17 cellular contexts compared by ENCODE assay signal in genomic region chr5:34496258-34496657, GRCh38.
A peak's percentile ranks its signal among the peaks of the same experiment; 100 is the strongest.
DNase-seq lines count a peak whose midpoint lies in the region; ATAC-seq, FAIRE-seq and TF ChIP-seq lines count a peak whose summit lies in the region.
"Had no signal": no experiment of that assay in that cellular context is flagged by ENCODE, and none has a peak within 500 bp of the region (broad histone marks: within the 10 kb centered on the region; RNA-seq: fewer than 3 reads in every experiment).

No MANE protein-coding gene starts in this region.

- FAIRE-seq in GM12878 (lab: Jason Lieb, UNC): no peak

- no peaks in the 10 kb centered on the region for H4K20me1 ChIP-seq in HCT116 (ENCODE audit: insufficient read depth)
- no peaks in the 10 kb centered on the region for H4K20me1 ChIP-seq in GM12878 (ENCODE audit: control insufficient read depth, insufficient read depth)

- peaks cover 0 to 14% (median 0%) of the 10 kb centered on the region in 3 donors for H3K27me3 Mint-ChIP-seq in immature natural killer cell (ENCODE audit: low read depth in 3 of 3)
- H3K27me3 Mint-ChIP-seq: CD4-positive, alpha-beta T cell had no signal

- H3K4me1 ChIP-seq in HCT116 (ENCODE audit: control insufficient read depth in 1 of 2, insufficient read depth in 2 of 2, low read length in 2 of 2) (peaks cover 0 to 6% of the 10 kb centered on the region in 2 experiments; a peak in 2 of 4 replicates), GM12878 (ENCODE audit: control insufficient read depth, insufficient read depth, low read length) (peaks cover 58% of the 10 kb centered on the region), transverse colon (peaks cover 7 to 43% (median 29%) of the 10 kb centered on the region in 4 donors)

- WGBS in GM12878 (ENCODE audit: insufficient coverage, insufficient replicate concordance, low lambda C conversion rate, missing lambda C conversion rate): 89% methylated on average over 13 of the region's 13 CpGs
- WGBS in transverse colon (ENCODE audit: low coverage in 1 of 2), 2 donors: 82 to 96% methylated on average over 5 to 13 of the region's 13 CpGs

- CTCF ChIA-PET in HCT116 (lab: Charles Lee) (interaction anchor here (2.0 kb wide), 1 partner anchor 10 kb away, joined by 5 read pairs; no protein-coding TSS in a partner anchor), GM12878 (lab: Yijun Ruan, JAX) (interaction anchor here (1.1 to 3.5 kb wide), 2 partner anchors 10 to 20 kb away, joined by 5 to 15 read pairs; no protein-coding TSS in a partner anchor)

- RAD21 ChIA-PET in HCT116 (lab: Charles Lee; ENCODE audit: low non-redundant PET in 1 of 2, low total read pairs in 2 of 2, uncharacterized antibody in 2 of 2, unreplicated experiment in 2 of 2) (no interaction called here), GM12878 (lab: Charles Lee; ENCODE audit: unreplicated experiment) (interaction anchor here (1.0 to 1.6 kb wide), 2 partner anchors 434 to 507 kb away, joined by 3 to 4 read pairs; no protein-coding TSS in a partner anchor)

- H3K4me2 ChIP-seq in HCT116 (ENCODE audit: low read length): no peak overlapping the region
- no peak overlapping the region for H3K4me2 ChIP-seq in GM12878 (ENCODE audit: control insufficient read depth, insufficient read depth)
- H3K4me2 ChIP-seq: PC-9, smooth muscle cell had no signal

- POLR2A ChIA-PET in HCT116 (lab: Charles Lee) (no interaction called here), GM12878 (lab: Charles Lee) (interaction anchor here (0.7 kb wide), 1 partner anchor 131 kb away, joined by 7 read pairs; no protein-coding TSS in a partner anchor)

- SMC1A ChIA-PET in GM12878 (lab: Charles Lee; ENCODE audit: uncharacterized antibody, unreplicated experiment): no interaction called here

- no peaks in the 10 kb centered on the region for H3K9me2 ChIP-seq in HCT116 (ENCODE audit: insufficient read depth)

- TF ChIP-seq RAD21 in HCT116 (IDR thresholded peaks at IDR 0.05; ENCODE audit: low read depth): no peak
- TF ChIP-seq RAD21 in GM12878 (IDR thresholded peaks at IDR 0.05; ENCODE audit: insufficient read depth, low read depth, low read length): no peak

- no peak overlapping the region for H3K4me3 ChIP-seq in HCT116 (replicated peaks in 1 of 2; ENCODE audit: low read depth in 1 of 2, low read length in 2 of 2)
- H3K4me3 ChIP-seq in GM12878: no peak overlapping the region
- H3K4me3 ChIP-seq in transverse colon: no peak overlapping the region
- H3K4me3 ChIP-seq: dorsolateral prefrontal cortex, PC-9, smooth muscle cell had no signal

- H2AFZ ChIP-seq in HCT116 (ENCODE audit: low read depth, low read length, poor library complexity, severe bottlenecking) (no peak overlapping the region), GM12878 (ENCODE audit: control insufficient read depth, low read depth, low read length) (peak overlapping the region; percentile 15; the same call in 1 of the 2 replicates)
- H2AFZ ChIP-seq: PC-9 had no signal

- intact Hi-C loops in HCT116 (cut with micrococcal nuclease): no loop called here
- intact Hi-C loops in GM12878 (cut with micrococcal nuclease; ENCODE audit: unreplicated experiment): no loop called here
- intact Hi-C loops in transverse colon (cut with DNase I; ENCODE audit: low total_unique reads): no loop called here

- H3K9me3 ChIP-seq in HCT116 (ENCODE audit: control insufficient read depth in 1 of 2, insufficient read depth in 1 of 2, low read depth in 1 of 2, low read length in 2 of 2) (no peaks in the 10 kb centered on the region), GM12878 (replicated peaks; ENCODE audit: control insufficient read depth, insufficient read depth, low read length) (no peaks in the 10 kb centered on the region; the same call in 1 of the 3 replicates), transverse colon (no peaks in the 10 kb centered on the region)
- H3K9me3 ChIP-seq: neutrophil had no signal

- TF ChIP-seq EP300 in GM12878 (IDR thresholded peaks at IDR 0.05; ENCODE audit: borderline replicate concordance in 1 of 2, control insufficient read depth in 1 of 2, low read depth in 2 of 2, low read length in 2 of 2) (no peak), transverse colon (IDR thresholded peaks at IDR 0.05; ENCODE audit: low read depth) (no peak)

- H3K36me3 ChIP-seq in HCT116 (ENCODE audit: control insufficient read depth in 1 of 2, insufficient read depth in 2 of 2, low read length in 2 of 2): no peaks in the 10 kb centered on the region
- no peaks in the 10 kb centered on the region for H3K36me3 ChIP-seq in GM12878 (ENCODE audit: control insufficient read depth in 2 of 2, insufficient read depth in 2 of 2, low read length in 1 of 2)
- no peaks in the 10 kb centered on the region for H3K36me3 ChIP-seq in transverse colon
- H3K36me3 ChIP-seq: neutrophil had no signal

- no peak overlapping the region for H3K27ac ChIP-seq in HCT116 (ENCODE audit: low read depth, low read length)
- H3K27ac ChIP-seq in GM12878 (ENCODE audit: control insufficient read depth, insufficient read depth): no peak overlapping the region
- H3K27ac ChIP-seq in transverse colon: peak overlapping the region; percentile 50 to 79 (median 77)
- H3K27ac ChIP-seq: dorsolateral prefrontal cortex, neutrophil, PC-9 had no signal

- BruUV-seq in HCT116 (replicated peaks; lab: Mats Ljungman, UMichigan) (no TSS peak), GM12878 (replicated peaks; lab: Mats Ljungman, UMichigan) (no TSS peak)

- in situ Hi-C loops in GM12878 (cut with MboI) (loop anchor here (25.0 kb wide), 1 partner anchor 416 kb away; the partner anchor contains the start of genes BRIX1 and RAD1), transverse colon (cut with MboI; ENCODE audit: low pct_ligation_motif_present in 1 of 4, low pct_unique_long_range_greater_than_20kb in 1 of 4, low sequenced_read_pairs in 3 of 4) (loop anchor here in 1 of 4 donors (25.0 kb wide), 1 partner anchor 516 kb away; no protein-coding TSS in a partner anchor)

- no peaks in the 10 kb centered on the region for H3K9me3 Mint-ChIP-seq in immature natural killer cell
- H3K9me3 Mint-ChIP-seq: CD4-positive, alpha-beta T cell had no signal

- H3K9ac ChIP-seq in HCT116 (ENCODE audit: low read length) (no peak overlapping the region), GM12878 (ENCODE audit: control insufficient read depth, insufficient read depth, low read length) (no peak overlapping the region; the same call in 1 of the 2 replicates)

- TF ChIP-seq POLR2A in HCT116 (IDR thresholded peaks at IDR 0.05; ENCODE audit: borderline replicate concordance, extremely low read depth, insufficient read depth, insufficient read length) (no peak), GM12878 (IDR thresholded peaks at IDR 0.05; ENCODE audit: low read depth, low read length) (no peak), transverse colon (IDR thresholded peaks at IDR 0.05) (no peak)

- peak overlapping the region; percentile 8 to 94 (median 86) for H3K27ac Mint-ChIP-seq in immature natural killer cell
- H3K27ac Mint-ChIP-seq: activated CD8-positive, alpha-beta T cell treated with anti-CD3 and anti-CD28 coated beads, Interleukin-2, amount 10 ng/mL, durations not matched to agents 7 days and 5 days; CD4-positive, alpha-beta T cell had no signal

- peaks cover 88% of the 10 kb centered on the region in 2 donors for H3K4me1 Mint-ChIP-seq in immature natural killer cell

- ATAC-seq in HCT116 (peak; percentile 57), GM12878 (no peak)
- ATAC-seq: activated CD8-positive, alpha-beta T cell treated with anti-CD3 and anti-CD28 coated beads, Interleukin-2, amount 10 ng/mL, durations not matched to agents 7 days and 5 days; stimulated activated naive CD8-positive, alpha-beta T cell treated with anti-CD3 and anti-CD28 coated beads, Interleukin-15, Interleukin-2, amounts not matched to agents 100 U/mL and 50 U/mL, for 24 hours had no signal

- peak overlapping the region in 3 of 5 donors; percentile 2 to 83 (median 49) for H3K4me3 Mint-ChIP-seq in immature natural killer cell
- H3K4me3 Mint-ChIP-seq: activated CD8-positive, alpha-beta T cell treated with anti-CD3 and anti-CD28 coated beads, Interleukin-2, amount 10 ng/mL, durations not matched to agents 7 days and 5 days; CD4-positive, alpha-beta T cell had no signal

- DNase-seq in HCT116 (ENCODE audit: low read depth, low spot score) (no peak), GM12878 (ENCODE audit: low read depth, low spot score) (no peak), immature natural killer cell (no peak), transverse colon (no peak), NCI-H2171 (lab: John Stamatoyannopoulos, UW) (no peak), OCI-M1 (lab: John Stamatoyannopoulos, UW) (no peak), HuH-7.5 (ENCODE audit: low spot score) (no peak)
- DNase-seq: activated CD8-positive, alpha-beta T cell treated with anti-CD3 and anti-CD28 coated beads, Interleukin-2, amount 10 ng/mL, durations not matched to agents 7 days and 5 days; CD4-positive, alpha-beta T cell; Karpas-422; mammary epithelial cell; NCI-H1436 treated with DMSO at 0.1 percent for 48 hours; PC-9; stimulated activated naive CD8-positive, alpha-beta T cell treated with anti-CD3 and anti-CD28 coated beads, Interleukin-15, Interleukin-2, amounts not matched to agents 100 U/mL and 50 U/mL, for 24 hours had no signal

- H3K79me2 ChIP-seq in HCT116 (ENCODE audit: insufficient read depth, low read length) (no peaks in the 10 kb centered on the region), GM12878 (ENCODE audit: control insufficient read depth, insufficient read depth, low read length) (no peaks in the 10 kb centered on the region)

- H3K27me3 ChIP-seq in HCT116 (ENCODE audit: insufficient read depth, low read length): no peaks in the 10 kb centered on the region
- no peaks in the 10 kb centered on the region for H3K27me3 ChIP-seq in GM12878 (replicated peaks in 1 of 2; ENCODE audit: control insufficient read depth in 2 of 2, insufficient read depth in 2 of 2, low read length in 1 of 2)
- no peaks in the 10 kb centered on the region for H3K27me3 ChIP-seq in transverse colon
- H3K27me3 ChIP-seq: dorsolateral prefrontal cortex, neutrophil had no signal

- H3K36me3 Mint-ChIP-seq in immature natural killer cell: no peaks in the 10 kb centered on the region

- TF ChIP-seq CTCF in HCT116 (IDR thresholded peaks at IDR 0.05 in 2 of 3, conservative IDR thresholded peaks at IDR 0.05 in 1 of 3; ENCODE audit: borderline replicate concordance in 1 of 3, insufficient read depth in 1 of 3, low read depth in 2 of 3, low read length in 2 of 3) (no peak), GM12878 (IDR thresholded peaks at IDR 0.05 in 2 of 3, conservative IDR thresholded peaks at IDR 0.05 in 1 of 3; ENCODE audit: control insufficient read depth in 2 of 3, extremely low read depth in 1 of 3, insufficient read depth in 1 of 3, low read depth in 3 of 3, low read length in 3 of 3) (no peak), transverse colon (IDR thresholded peaks at IDR 0.05) (no peak)

TF ChIP-seq in HCT116, 20 proteins besides CTCF, POLR2A, EP300 and RAD21 (continues in another document):
- no peak for TF ChIP-seq YY1 (IDR thresholded peaks at IDR 0.05; ENCODE audit: extremely low read depth, insufficient replicate concordance, low read depth, low read length)
- no peak for TF ChIP-seq JUND (IDR thresholded peaks at IDR 0.05)
- TF ChIP-seq CEBPB (IDR thresholded peaks at IDR 0.05; ENCODE audit: low read depth): no peak
- TF ChIP-seq EZH2 (IDR thresholded peaks at IDR 0.05): no peak

TF ChIP-seq in GM12878, 131 proteins besides CTCF, POLR2A, EP300 and RAD21 (continues in another document):
- no peak for TF ChIP-seq ATF7 (IDR thresholded peaks at IDR 0.05; ENCODE audit: low read depth)
- no peak for TF ChIP-seq YBX1 (IDR thresholded peaks at IDR 0.05)
- no peak for TF ChIP-seq SREBF2 (IDR thresholded peaks at IDR 0.05; ENCODE audit: low read length)

Comparison
In these comparisons a context has a peak if more than half of its experiments do, and no peak if none do; other contexts are left out.
1. H3K27ac ChIP-seq: peak in transverse colon (4 of 4); none in HCT116 (single experiment) and GM12878 (single experiment).